17 cellular contexts compared by ENCODE assay signal in the genomic region with DNA sequence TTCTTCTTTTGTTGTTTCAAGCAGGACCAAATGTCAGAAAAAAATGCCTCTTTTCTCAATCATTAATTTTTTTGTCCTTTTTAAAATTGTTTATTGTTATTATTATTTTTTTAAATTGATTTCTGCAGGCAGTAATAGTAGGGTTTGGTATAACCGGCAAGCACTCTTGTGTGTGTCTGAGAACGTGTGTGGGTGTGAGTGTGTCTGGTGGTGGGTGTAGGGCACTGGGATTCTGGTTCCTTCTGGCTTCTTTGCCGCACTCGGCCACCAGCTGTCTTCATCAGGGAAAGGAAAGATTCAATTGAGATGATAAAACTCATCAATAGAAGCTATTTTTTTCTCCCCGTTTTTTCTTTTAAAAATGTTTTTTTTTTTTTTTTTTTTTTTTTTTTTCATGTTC. TPM values are rescaled to one million over a fixed set of nuclear protein-coding genes. Genes with fewer than 3 reads are reported as not detected.
DNase-seq lines count a peak whose midpoint lies in the region; FAIRE-seq and TF ChIP-seq lines count a peak whose summit lies in the region.
"Had no signal": no experiment of that assay in that cellular context is flagged by ENCODE, and none has a peak within 500 bp of the region (broad histone marks: within the 10 kb centered on the region; RNA-seq: fewer than 3 reads in every experiment).

No MANE protein-coding gene starts in this region.

- H3K9me3 Mint-ChIP-seq in activated naive CD4-positive, alpha-beta T cell treated with anti-CD3 and anti-CD28 coated beads, Interleukin-2, amount 50 U/mL, for 24 hours, result no peaks in the 10 kb centered on the region

- H3K36me3 Mint-ChIP-seq in activated naive CD4-positive, alpha-beta T cell treated with anti-CD3 and anti-CD28 coated beads, Interleukin-2, amount 50 U/mL, for 24 hours, result no peaks in the 10 kb centered on the region

- H3K4me3 ChIP-seq in Loucy (ENCODE audit: low read length, poor library complexity, severe bottlenecking) (peak overlapping the region; percentile 67), ascending aorta (peak overlapping the region in 1 of 2 donors; percentile 80), skeletal muscle satellite cell (ENCODE audit: low read length) (no peak overlapping the region)
- H3K4me3 ChIP-seq: body of pancreas, SJSA1 had no signal

- H3K4me1 ChIP-seq in Loucy (ENCODE audit: insufficient read depth, low read length, poor library complexity, severe bottlenecking) (no peaks in the 10 kb centered on the region), ascending aorta (peaks cover 3 to 9% of the 10 kb centered on the region in 2 donors), skeletal muscle satellite cell (ENCODE audit: control insufficient read depth, insufficient read depth, low read length) (peaks cover 12% of the 10 kb centered on the region)
- H3K4me1 ChIP-seq: body of pancreas had no signal

- H3K4me2 ChIP-seq in Loucy (ENCODE audit: low read depth, low read length, poor library complexity, severe bottlenecking), result peak overlapping the region; percentile 42
- H3K4me2 ChIP-seq in skeletal muscle satellite cell (ENCODE audit: low read length), result peak overlapping the region; percentile 85

- H3K27me3 ChIP-seq in Loucy (ENCODE audit: insufficient read depth, low read length, poor library complexity, severe bottlenecking), result no peaks in the 10 kb centered on the region
- H3K27me3 ChIP-seq in ascending aorta, result no peaks in the 10 kb centered on the region
- H3K27me3 ChIP-seq in skeletal muscle satellite cell (ENCODE audit: control insufficient read depth, insufficient read depth, low read length), result no peaks in the 10 kb centered on the region
- H3K27me3 ChIP-seq: body of pancreas, SJSA1 had no signal

- no peaks in the 10 kb centered on the region for H3K79me2 ChIP-seq in Loucy (ENCODE audit: insufficient read depth, low read length)

- no peaks in the 10 kb centered on the region for H3K9me2 ChIP-seq in Loucy (replicated peaks; ENCODE audit: low read depth, low read length)

- H3K9me3 ChIP-seq in Loucy (ENCODE audit: insufficient read depth, low read depth, low read length), result no peaks in the 10 kb centered on the region
- H3K9me3 ChIP-seq in ascending aorta, result no peaks in the 10 kb centered on the region
- no peaks in the 10 kb centered on the region for H3K9me3 ChIP-seq in skeletal muscle satellite cell (replicated peaks; ENCODE audit: low read length)
- H3K9me3 ChIP-seq: body of pancreas, SJSA1 had no signal

- peak overlapping the region; percentile 37 for H3K4me3 Mint-ChIP-seq in activated naive CD4-positive, alpha-beta T cell treated with anti-CD3 and anti-CD28 coated beads, Interleukin-2, amount 50 U/mL, for 24 hours

- peaks cover 9% of the 10 kb centered on the region for H3K4me1 Mint-ChIP-seq in activated naive CD4-positive, alpha-beta T cell treated with anti-CD3 and anti-CD28 coated beads, Interleukin-2, amount 50 U/mL, for 24 hours

- TF ChIP-seq CTCF in Loucy (conservative IDR thresholded peaks at IDR 0.05; ENCODE audit: low read length) (no peak), ascending aorta (IDR thresholded peaks at IDR 0.05) (no peak), D721Med (IDR thresholded peaks at IDR 0.05; ENCODE audit: insufficient read depth, missing control alignments) (no peak)

- no peaks in the 10 kb centered on the region for H3K36me3 ChIP-seq in Loucy (ENCODE audit: insufficient read depth, low read length)
- no peaks in the 10 kb centered on the region for H3K36me3 ChIP-seq in ascending aorta
- H3K36me3 ChIP-seq in skeletal muscle satellite cell (ENCODE audit: insufficient read depth, low read length), result no peaks in the 10 kb centered on the region
- H3K36me3 ChIP-seq: SJSA1 had no signal

- H2AFZ ChIP-seq in Loucy (ENCODE audit: low read length), result no peak overlapping the region

- H3K27me3 Mint-ChIP-seq in activated naive CD4-positive, alpha-beta T cell treated with anti-CD3 and anti-CD28 coated beads, Interleukin-2, amount 50 U/mL, for 24 hours, result no peaks in the 10 kb centered on the region

- no peaks in the 10 kb centered on the region for H3F3A ChIP-seq in Loucy (ENCODE audit: low read depth)

- no peaks in the 10 kb centered on the region for H4K20me1 ChIP-seq in Loucy (ENCODE audit: insufficient read depth, low read length, poor library complexity, severe bottlenecking)

- H3K9ac ChIP-seq in Loucy (ENCODE audit: low read depth, low read length, poor library complexity, severe bottlenecking) (peak overlapping the region; percentile 73), skeletal muscle satellite cell (ENCODE audit: low read depth, low read length) (peak overlapping the region; percentile 94)

- H3K27ac ChIP-seq in ascending aorta, result peak overlapping the region; percentile 85 to 88
- H3K27ac ChIP-seq: body of pancreas, SJSA1 had no signal

- H3K27ac Mint-ChIP-seq in activated naive CD4-positive, alpha-beta T cell treated with anti-CD3 and anti-CD28 coated beads, Interleukin-2, amount 50 U/mL, for 24 hours, result no peak overlapping the region

- intact Hi-C loops in ascending aorta (cut with DNase I), result loop anchor here (5.0 kb wide), 1 partner anchor 34 kb away; no protein-coding TSS in a partner anchor

- no peak for FAIRE-seq in D721Med (lab: Jason Lieb, UNC)
- FAIRE-seq: GM12891 had no signal

- DNase-seq in activated naive CD4-positive, alpha-beta T cell (lab: John Stamatoyannopoulos, UW), result no peak
- no peak for DNase-seq in ascending aorta (ENCODE audit: low spot score in 2 of 2)
- DNase-seq in NCI-H1436 treated with DMSO at 0.1 percent for 48 hours (lab: John Stamatoyannopoulos, UW), result no peak
- no peak for DNase-seq in NK-92 treated with Interleukin-12 subunit alpha and Interleukin-12 subunit beta, amount 100 ng/mL, for 24 hours (lab: John Stamatoyannopoulos, UW)
- no peak for DNase-seq in D721Med (ENCODE audit: insufficient read length, low spot score)
- DNase-seq: activated CD4-positive, alpha-beta T cell treated with anti-CD3 and anti-CD28 coated beads, Interleukin-2, amount 50 U/mL, for 48 hours; activated effector memory CD4-positive, alpha-beta T cell treated with Interleukin-2 at 50 U/mL for 16 hours; body of pancreas; cortex of kidney; GDM1; GOT3; NCI-H1930 had no signal

RNA-seq across cellular contexts. Expression of a gene that starts 56.4 kb away (rescaled TPM):
- 907 TPM for total RNA-seq in ascending aorta
- total RNA-seq in skeletal muscle satellite cell (2012; rRNA removed), result 17.2 and 21.0 TPM in 2 replicates

RNA-seq across cellular contexts. Expression of a gene that starts 56.4 kb away (rescaled TPM):
- total RNA-seq in ascending aorta, result 31.6 TPM
- 67.5 and 72.2 TPM in 2 replicates for total RNA-seq in skeletal muscle satellite cell (2012; rRNA removed)
